Comparison of ENCODE assay signal across 9 cellular contexts in the genomic region with DNA sequence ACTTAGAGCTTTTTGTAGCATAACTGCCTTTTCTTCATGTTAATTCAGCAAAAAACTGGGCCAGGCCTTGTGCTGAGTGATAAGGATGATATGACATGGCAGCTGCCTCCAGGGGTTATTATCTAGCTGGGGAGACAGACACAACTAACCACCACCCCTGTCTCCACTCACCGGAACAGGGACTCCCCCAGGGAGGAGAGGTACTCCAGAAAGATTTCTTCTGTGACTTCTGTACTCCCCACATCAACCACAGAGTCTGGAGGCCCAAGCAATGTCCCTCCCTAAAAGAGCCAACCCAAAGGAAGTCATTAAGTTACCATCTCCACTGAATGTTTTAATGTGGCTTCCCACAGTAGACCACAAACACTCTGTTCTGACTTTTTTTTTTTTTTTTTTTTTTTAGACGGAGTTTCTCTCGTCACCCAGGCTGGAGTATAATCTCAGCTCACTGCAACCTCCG. TPM values are rescaled to one million over a fixed set of nuclear protein-coding genes. Genes with fewer than 3 reads are reported as not detected.
DNase-seq lines count a peak whose midpoint lies in the region; ATAC-seq lines count a peak whose summit lies in the region.
"Had no signal": no experiment of that assay in that cellular context is flagged by ENCODE, and none has a peak within 500 bp of the region (broad histone marks: within the 10 kb centered on the region; RNA-seq: fewer than 3 reads in every experiment).

No MANE protein-coding gene starts in this region.

- no peak overlapping the region for H3K23ac ChIP-seq in neuronal stem cell (ENCODE audit: low read depth, low read length, poor library complexity)

- H3K79me1 ChIP-seq in neuronal stem cell (ENCODE audit: low read depth, low read length) = peaks cover 2% of the 10 kb centered on the region

- DNase-seq in activated CD8-positive, alpha-beta memory T cell treated with anti-CD3 and anti-CD28 coated beads for 4 hours (ENCODE audit: low read depth in 2 of 2) = peak; percentile 16 to 33
- peak; percentile 80 for DNase-seq in stimulated activated CD4-positive, alpha-beta T cell treated with anti-CD3 and anti-CD28 coated beads, Interleukin-15, amount 100 ng/mL, for 24 hours
- DNase-seq in NCI-H510A (lab: John Stamatoyannopoulos, UW) = no peak
- no peak for DNase-seq in middle frontal gyrus (ENCODE audit: extremely low spot score, low spot score)
- no peak for DNase-seq in SK-N-DZ (ENCODE audit: low spot score)
- DNase-seq in neuronal stem cell (ENCODE audit: low spot score) = no peak
- DNase-seq: SIG-M5 had no signal

- peaks cover 5 to 6% of the 10 kb centered on the region in 2 donors for H3K4me1 ChIP-seq in neuronal stem cell (ENCODE audit: control insufficient read depth in 2 of 2, insufficient read depth in 1 of 2, low read depth in 1 of 2, low read length in 2 of 2)

- H3K18ac ChIP-seq in neuronal stem cell (ENCODE audit: low read length) = no peak overlapping the region

- H2BK120ac ChIP-seq in neuronal stem cell (ENCODE audit: low read depth, low read length) = no peak overlapping the region

- no peak overlapping the region for H2AK5ac ChIP-seq in neuronal stem cell (ENCODE audit: low read depth, low read length)

- no peak overlapping the region for H2BK15ac ChIP-seq in neuronal stem cell (ENCODE audit: low read length)

- peaks cover 23 to 70% of the 10 kb centered on the region in 2 donors for H3K36me3 ChIP-seq in neuronal stem cell (replicated peaks in 1 of 2; ENCODE audit: control insufficient read depth in 2 of 2, insufficient read depth in 2 of 2, low read length in 2 of 2)

- H4K91ac ChIP-seq in neuronal stem cell (ENCODE audit: low read depth, low read length, poor library complexity) = no peak overlapping the region

- peak; percentile 85 for ATAC-seq in GM18907 (IDR thresholded peaks at IDR 0.05; ENCODE audit: unreplicated experiment)
- peak; percentile 72 for ATAC-seq in HG03432 (IDR thresholded peaks at IDR 0.05; ENCODE audit: unreplicated experiment)

- no peak overlapping the region for H3K9ac ChIP-seq in neuronal stem cell (ENCODE audit: low read depth, low read length, poor library complexity)

- no peak overlapping the region for H3K4me3 ChIP-seq in neuronal stem cell (ENCODE audit: low read length in 2 of 2)

- no peaks in the 10 kb centered on the region for H3K9me3 ChIP-seq in neuronal stem cell (replicated peaks in 1 of 2; ENCODE audit: control insufficient read depth in 2 of 2, insufficient read depth in 1 of 2, low read depth in 1 of 2, low read length in 2 of 2)

- H2AFZ ChIP-seq in neuronal stem cell (ENCODE audit: low read length) = no peak overlapping the region

- no peak overlapping the region for H3K27ac ChIP-seq in neuronal stem cell (replicated peaks; ENCODE audit: low read length)

- no peak overlapping the region for H4K8ac ChIP-seq in neuronal stem cell (ENCODE audit: low read depth, low read length)

- H2BK12ac ChIP-seq in neuronal stem cell (ENCODE audit: low read length) = no peak overlapping the region

- H3K27me3 ChIP-seq in neuronal stem cell (ENCODE audit: control insufficient read depth in 3 of 3, insufficient read depth in 3 of 3, low read depth in 1 of 3, low read length in 3 of 3) = no peaks in the 10 kb centered on the region

- WGBS in neuronal stem cell (ENCODE audit: extremely low coverage in 2 of 2, insufficient read length in 2 of 2, insufficient replicate concordance in 1 of 2), 2 donors = no CpG with 5 or more reads among the region's 4 CpGs

- H2BK5ac ChIP-seq in neuronal stem cell (ENCODE audit: low read length) = no peak overlapping the region

- H3K14ac ChIP-seq in neuronal stem cell (ENCODE audit: low read length) = no peak overlapping the region

- H3K4me2 ChIP-seq in neuronal stem cell (ENCODE audit: insufficient read depth, low read length, poor library complexity, severe bottlenecking) = no peak overlapping the region

- H3K4ac ChIP-seq in neuronal stem cell (ENCODE audit: low read length) = no peak overlapping the region

RNA-seq across cellular contexts. Expression of gene PMM1, which starts 14.3 kb away (rescaled TPM):
- 13.8 and 15.9 TPM in 2 replicates for polyA plus RNA-seq in SK-N-DZ (2014; cell fraction: cytosol; rRNA removed)
- polyA plus RNA-seq in SK-N-DZ (2014; cell fraction: nucleus; rRNA removed) = 32.8 and 41.7 TPM in 2 replicates
- polyA plus RNA-seq in neuronal stem cell (2013, experiment 1 of 2) = 13.7 TPM
- 12.6 TPM for polyA plus RNA-seq in neuronal stem cell (2013, experiment 2 of 2)

RNA-seq across cellular contexts. Expression of gene DESI1, which starts 16.9 kb away (rescaled TPM):
- 19.1 and 22.3 TPM in 2 replicates for polyA plus RNA-seq in SK-N-DZ (2014; cell fraction: cytosol; rRNA removed)
- polyA plus RNA-seq in SK-N-DZ (2014; cell fraction: nucleus; rRNA removed) = 28.5 and 38.3 TPM in 2 replicates
- 23.6 TPM for polyA plus RNA-seq in neuronal stem cell (2013, experiment 1 of 2)
- 24.6 TPM for polyA plus RNA-seq in neuronal stem cell (2013, experiment 2 of 2)

RNA-seq across cellular contexts. Expression of gene XRCC6, which starts 17.2 kb away (rescaled TPM):
- polyA plus RNA-seq in SK-N-DZ (2014; cell fraction: cytosol; rRNA removed) = 760 and 776 TPM in 2 replicates
- 278 and 382 TPM in 2 replicates for polyA plus RNA-seq in SK-N-DZ (2014; cell fraction: nucleus; rRNA removed)
- polyA plus RNA-seq in neuronal stem cell (2013, experiment 1 of 2) = 314 TPM
- 306 TPM for polyA plus RNA-seq in neuronal stem cell (2013, experiment 2 of 2)

RNA-seq across cellular contexts. Expression of gene CSDC2, which starts 43.1 kb away (rescaled TPM):
- polyA plus RNA-seq in SK-N-DZ (2014; cell fraction: cytosol; rRNA removed) = 2.9 TPM in 2 replicates
- 2.4 and 3.1 TPM in 2 replicates for polyA plus RNA-seq in SK-N-DZ (2014; cell fraction: nucleus; rRNA removed)
- polyA plus RNA-seq in neuronal stem cell (2013, experiment 1 of 2) = 1.4 TPM
- polyA plus RNA-seq in neuronal stem cell (2013, experiment 2 of 2) = 1.4 TPM

RNA-seq across cellular contexts. Expression of gene POLR3H, which starts 59.6 kb away (rescaled TPM):
- 30.7 and 33.7 TPM in 2 replicates for polyA plus RNA-seq in SK-N-DZ (2014; cell fraction: cytosol; rRNA removed)
- polyA plus RNA-seq in SK-N-DZ (2014; cell fraction: nucleus; rRNA removed) = 20.4 and 33.4 TPM in 2 replicates
- 16.8 TPM for polyA plus RNA-seq in neuronal stem cell (2013, experiment 1 of 2)
- 16.3 TPM for polyA plus RNA-seq in neuronal stem cell (2013, experiment 2 of 2)

Comparison
In these comparisons a context has a peak if more than half of its experiments do, and no peak if none do; other contexts are left out.
1. DNase-seq: peak in activated CD8-positive, alpha-beta memory T cell treated with anti-CD3 and anti-CD28 coated beads for 4 hours (2 of 2) and stimulated activated CD4-positive, alpha-beta T cell treated with anti-CD3 and anti-CD28 coated beads, Interleukin-15, amount 100 ng/mL, for 24 hours (single experiment); none in NCI-H510A (single experiment), middle frontal gyrus (single experiment), SK-N-DZ (single experiment) and neuronal stem cell (single experiment).